ENCODE assay signal across 32 cellular contexts in genomic region chr10:131748191-131748590, GRCh38.
"Had no signal": no experiment of that assay in that cellular context is flagged by ENCODE, and none has a peak within 500 bp of the region (broad histone marks: within the 10 kb centered on the region; RNA-seq: fewer than 3 reads in every experiment).

No MANE protein-coding gene starts in this region.

- DNase-seq: activated CD4-positive, alpha-beta memory T cell treated with anti-CD3 and anti-CD28 coated beads for 36 hours; activated CD4-positive, alpha-beta T cell treated with anti-CD3 and anti-CD28 coated beads, Interleukin-2, amount 10 ng/mL, durations not matched to agents 24 days and 14 days; activated CD4-positive, CD25-positive, alpha-beta regulatory T cell treated with anti-CD3 and anti-CD28 coated beads, Interleukin-2, amount 50 U/mL, for 72 hours; activated CD8-positive, alpha-beta memory T cell treated with anti-CD3 and anti-CD28 coated beads, Interleukin-2, amount 50 U/mL, for 4 hours; activated gamma-delta T cell treated with Interleukin-2 at 50 U/mL for 16 hours; activated naive CD8-positive, alpha-beta T cell treated with anti-CD3 and anti-CD28 coated beads, Interleukin-2, amount 50 U/mL, for 24 hours; activated T-cell treated with anti-CD3 and anti-CD28 coated beads, Interleukin-2, amount 50 U/mL, for 1 hour; amygdala; central memory CD4-positive, alpha-beta T cell; foreskin keratinocyte; hippocampal formation; left cardiac atrium; left ventricle myocardium superior; mammary epithelial cell; naive B cell; ovary; stimulated activated CD4-positive, alpha-beta T cell treated with anti-CD3 and anti-CD28 coated beads, Interleukin-15, amount 100 ng/mL, for 24 hours; stimulated activated CD4-positive, alpha-beta T cell treated with anti-CD3 and anti-CD28 coated beads, Interleukin-2, amount 100 ng/mL, for 24 hours; stimulated activated naive B cell treated with anti-CD40 and anti-IgM and Interleukin-4, amounts not matched to agents 10 μg/mL and 1 μg/mL and 100 μg/mL, for 72 hours; stomach; SW 1271; T-helper 9 cell; thyroid gland had no signal

- H3K4me3 Mint-ChIP-seq: activated CD4-positive, alpha-beta memory T cell treated with anti-CD3 and anti-CD28 coated beads for 36 hours; activated CD4-positive, alpha-beta T cell treated with anti-CD3 and anti-CD28 coated beads, Interleukin-2, amount 10 ng/mL, durations not matched to agents 24 days and 14 days; activated naive CD4-positive, alpha-beta T cell treated with anti-CD3 and anti-CD28 coated beads, Interleukin-2, amount 50 U/mL, for 24 hours; activated naive CD8-positive, alpha-beta T cell treated with anti-CD3 and anti-CD28 coated beads, Interleukin-2, amount 50 U/mL, for 24 hours; activated T-helper 1 cell treated with anti-CD3 and anti-CD28 coated beads, Interleukin-12 subunit alpha, Interleukin-12 subunit beta, Interleukin-2, Interleukin-4 antibody, amounts not matched to agents 30 ng/mL and 10 ng/mL and 1 ng/mL, durations not matched to agents 14 hours and 24 hours and 36 hours; dendritic cell treated with granulocyte-macrophage colony-stimulating factor and Interleukin-4, amounts not matched to agents 40 ng/mL and 50 ng/mL, for 4 days; T-helper 1 cell treated with Interleukin-12 subunit alpha and Interleukin-12 subunit beta and Interleukin-4 antibody, amounts not matched to agents 30 μg/mL and 1 μg/mL, for 36 hours had no signal

- H3K9me3 Mint-ChIP-seq: activated CD4-positive, alpha-beta memory T cell treated with anti-CD3 and anti-CD28 coated beads for 36 hours; activated CD4-positive, alpha-beta T cell treated with anti-CD3 and anti-CD28 coated beads, Interleukin-2, amount 10 ng/mL, durations not matched to agents 24 days and 14 days; activated naive CD4-positive, alpha-beta T cell treated with anti-CD3 and anti-CD28 coated beads, Interleukin-2, amount 50 U/mL, for 24 hours; activated naive CD8-positive, alpha-beta T cell treated with anti-CD3 and anti-CD28 coated beads, Interleukin-2, amount 50 U/mL, for 24 hours; activated T-helper 1 cell treated with anti-CD3 and anti-CD28 coated beads, Interleukin-12 subunit alpha, Interleukin-12 subunit beta, Interleukin-2, Interleukin-4 antibody, amounts not matched to agents 30 ng/mL and 10 ng/mL and 1 ng/mL, durations not matched to agents 14 hours and 24 hours and 36 hours; dendritic cell treated with granulocyte-macrophage colony-stimulating factor and Interleukin-4, amounts not matched to agents 40 ng/mL and 50 ng/mL, for 4 days; naive B cell; stimulated activated naive B cell treated with anti-CD40 and anti-IgM and Interleukin-4, amounts not matched to agents 10 μg/mL and 1 μg/mL and 100 μg/mL, for 72 hours; T-helper 1 cell treated with Interleukin-12 subunit alpha and Interleukin-12 subunit beta and Interleukin-4 antibody, amounts not matched to agents 30 μg/mL and 1 μg/mL, for 36 hours had no signal

- H3K4me3 ChIP-seq: breast epithelium, esophagus muscularis mucosa, ovary, prostate gland, stomach, thyroid gland had no signal

- H3K36me3 ChIP-seq: breast epithelium, esophagus muscularis mucosa, neutrophil, ovary, prostate gland, stomach, thyroid gland, WERI-Rb-1 had no signal

- H3K27me3 ChIP-seq: foreskin keratinocyte, ovary, thyroid gland had no signal

- H3K4me1 ChIP-seq: breast epithelium, foreskin keratinocyte, prostate gland, thyroid gland had no signal

- ATAC-seq: activated naive CD8-positive, alpha-beta T cell treated with anti-CD3 and anti-CD28 coated beads, Interleukin-2, amount 50 U/mL, for 24 hours; foreskin keratinocyte; left cardiac atrium; left ventricle myocardium superior; stimulated activated naive B cell treated with anti-CD40 and anti-IgM and Interleukin-4, amounts not matched to agents 10 μg/mL and 1 μg/mL and 100 μg/mL, for 72 hours had no signal

- H3K27ac ChIP-seq: breast epithelium, esophagus muscularis mucosa, foreskin keratinocyte, neutrophil, ovary, prostate gland, stomach, thyroid gland had no signal

- H3K9me3 ChIP-seq: breast epithelium, esophagus muscularis mucosa, neutrophil, ovary, prostate gland, stomach, thyroid gland had no signal

- H3K36me3 Mint-ChIP-seq: activated CD4-positive, alpha-beta memory T cell treated with anti-CD3 and anti-CD28 coated beads for 36 hours; activated naive CD4-positive, alpha-beta T cell treated with anti-CD3 and anti-CD28 coated beads, Interleukin-2, amount 50 U/mL, for 24 hours; naive B cell; stimulated activated naive B cell treated with anti-CD40 and anti-IgM and Interleukin-4, amounts not matched to agents 10 μg/mL and 1 μg/mL and 100 μg/mL, for 72 hours had no signal

- H3K4me1 Mint-ChIP-seq: activated CD4-positive, alpha-beta T cell treated with anti-CD3 and anti-CD28 coated beads, Interleukin-2, amount 10 ng/mL, durations not matched to agents 24 days and 14 days had no signal

- H3K27ac Mint-ChIP-seq: activated CD4-positive, alpha-beta memory T cell treated with anti-CD3 and anti-CD28 coated beads for 36 hours; activated CD4-positive, alpha-beta T cell treated with anti-CD3 and anti-CD28 coated beads, Interleukin-2, amount 10 ng/mL, durations not matched to agents 24 days and 14 days; activated naive CD4-positive, alpha-beta T cell treated with anti-CD3 and anti-CD28 coated beads, Interleukin-2, amount 50 U/mL, for 24 hours; activated naive CD8-positive, alpha-beta T cell treated with anti-CD3 and anti-CD28 coated beads, Interleukin-2, amount 50 U/mL, for 24 hours; activated T-helper 1 cell treated with anti-CD3 and anti-CD28 coated beads, Interleukin-12 subunit alpha, Interleukin-12 subunit beta, Interleukin-2, Interleukin-4 antibody, amounts not matched to agents 30 ng/mL and 10 ng/mL and 1 ng/mL, durations not matched to agents 14 hours and 24 hours and 36 hours; dendritic cell treated with granulocyte-macrophage colony-stimulating factor and Interleukin-4, amounts not matched to agents 40 ng/mL and 50 ng/mL, for 4 days; stimulated activated naive B cell treated with anti-CD40 and anti-IgM and Interleukin-4, amounts not matched to agents 10 μg/mL and 1 μg/mL and 100 μg/mL, for 72 hours; T-helper 1 cell treated with Interleukin-12 subunit alpha and Interleukin-12 subunit beta and Interleukin-4 antibody, amounts not matched to agents 30 μg/mL and 1 μg/mL, for 36 hours had no signal
